Comparison of ENCODE assay signal across 8 cellular contexts in genomic region chr20:53899351-53900167, GRCh38.
DNase-seq lines count a peak whose midpoint lies in the region; ATAC-seq and TF ChIP-seq lines count a peak whose summit lies in the region.

No MANE protein-coding gene starts in this region.

- no peaks in the 10 kb centered on the region for H3K9me3 Mint-ChIP-seq in HFFc6
- no peaks in the 10 kb centered on the region for H3K9me3 Mint-ChIP-seq in stimulated activated effector memory CD8-positive, alpha-beta T cell treated with anti-CD3 and anti-CD28 coated beads, Interleukin-12 subunit alpha, Interleukin-12 subunit beta, amount 100 ng/mL, for 72 hours

- H3K9me3 ChIP-seq in lung (ENCODE audit: control insufficient read depth in 2 of 2, insufficient read depth in 1 of 2, low read length in 1 of 2) = no peaks in the 10 kb centered on the region

- H3K27ac Mint-ChIP-seq in HFFc6 = peak overlapping the region; percentile 92
- H3K27ac Mint-ChIP-seq in stimulated activated effector memory CD8-positive, alpha-beta T cell treated with anti-CD3 and anti-CD28 coated beads, Interleukin-12 subunit alpha, Interleukin-12 subunit beta, amount 100 ng/mL, for 72 hours = peak overlapping the region; percentile 63

- TF ChIP-seq CTCF in GM06990 (IDR thresholded peaks at IDR 0.05; ENCODE audit: insufficient read depth, low read length, poor library complexity, severe bottlenecking) (no peak), HFFc6 (IDR thresholded peaks at IDR 0.05) (no peak), lung (IDR thresholded peaks at IDR 0.05; ENCODE audit: control extremely low read depth, extremely low read depth) (no peak)

- H3K4me1 Mint-ChIP-seq in HFFc6 (ENCODE audit: low read depth) = peaks cover 82% of the 10 kb centered on the region
- H3K4me1 Mint-ChIP-seq in stimulated activated effector memory CD8-positive, alpha-beta T cell treated with anti-CD3 and anti-CD28 coated beads, Interleukin-12 subunit alpha, Interleukin-12 subunit beta, amount 100 ng/mL, for 72 hours = peaks cover 55% of the 10 kb centered on the region

- H3K27ac ChIP-seq in lung (ENCODE audit: low read depth in 1 of 2, low read length in 1 of 2) = peak overlapping the region in 1 of 2 donors; percentile 60

- H3K36me3 ChIP-seq in GM06990 (ENCODE audit: control insufficient read depth, insufficient read depth, low read length) (no peaks in the 10 kb centered on the region), lung (ENCODE audit: control insufficient read depth in 2 of 2, insufficient read depth in 2 of 2, low read length in 2 of 2) (no peaks in the 10 kb centered on the region)

- peaks cover 0 to 12% of the 10 kb centered on the region in 2 donors for H3K4me1 ChIP-seq in lung (ENCODE audit: control insufficient read depth in 2 of 2, insufficient read depth in 2 of 2, low read length in 2 of 2)

- no peak overlapping the region for H3K4me3 ChIP-seq in GM06990 (replicated peaks; ENCODE audit: low read depth, low read length)
- no peak overlapping the region for H3K4me3 ChIP-seq in lung

- no peak overlapping the region; the same call in 1 of the 2 replicates for H3K4me3 Mint-ChIP-seq in HFFc6
- peak overlapping the region; percentile 30 for H3K4me3 Mint-ChIP-seq in stimulated activated effector memory CD8-positive, alpha-beta T cell treated with anti-CD3 and anti-CD28 coated beads, Interleukin-12 subunit alpha, Interleukin-12 subunit beta, amount 100 ng/mL, for 72 hours

- DNase-seq in GM06990 (ENCODE audit: extremely low read depth, insufficient read length) (peak; percentile 80), HFFc6 (peak; percentile 83), NCI-H1105 (lab: John Stamatoyannopoulos, UW) (peak; percentile 83), T-helper 2 cell (peak in 4 of 5 experiments; percentile 30 to 96 (median 60)), amniotic epithelial cell (ENCODE audit: low read depth) (peak; percentile 83), lung (ENCODE audit: low spot score) (peak; percentile 42), midbrain (lab: John Stamatoyannopoulos, UW) (no peak)
- DNase-seq in stimulated activated effector memory CD8-positive, alpha-beta T cell treated with anti-CD3 and anti-CD28 coated beads, Interleukin-12 subunit alpha, Interleukin-12 subunit beta, amount 100 ng/mL, for 72 hours (ENCODE audit: low spot score in 2 of 2) = peak; percentile 44 to 80

- peak; percentile 25 for ATAC-seq in lung (ENCODE audit: insufficient read depth, low FRiP score)
- peak; percentile 96 for ATAC-seq in stimulated activated effector memory CD8-positive, alpha-beta T cell treated with anti-CD3 and anti-CD28 coated beads, Interleukin-12 subunit alpha, Interleukin-12 subunit beta, amount 100 ng/mL, for 72 hours

- no peaks in the 10 kb centered on the region for H3K36me3 Mint-ChIP-seq in HFFc6 (ENCODE audit: low read depth)
- peaks cover 4% of the 10 kb centered on the region for H3K36me3 Mint-ChIP-seq in stimulated activated effector memory CD8-positive, alpha-beta T cell treated with anti-CD3 and anti-CD28 coated beads, Interleukin-12 subunit alpha, Interleukin-12 subunit beta, amount 100 ng/mL, for 72 hours

- H3K27me3 ChIP-seq in GM06990 (replicated peaks; ENCODE audit: control insufficient read depth, insufficient read depth, low read length) (no peaks in the 10 kb centered on the region), lung (ENCODE audit: control insufficient read depth, insufficient read depth) (no peaks in the 10 kb centered on the region)

- WGBS in lung, 2 donors = 48 to 51% methylated on average over 8 of the region's 8 CpGs

- H3K27me3 Mint-ChIP-seq in HFFc6 (ENCODE audit: insufficient read depth) = no peaks in the 10 kb centered on the region; the same call in 1 of the 2 replicates
